Comparison of ENCODE assay signal across 8 cellular contexts in the genomic region with DNA sequence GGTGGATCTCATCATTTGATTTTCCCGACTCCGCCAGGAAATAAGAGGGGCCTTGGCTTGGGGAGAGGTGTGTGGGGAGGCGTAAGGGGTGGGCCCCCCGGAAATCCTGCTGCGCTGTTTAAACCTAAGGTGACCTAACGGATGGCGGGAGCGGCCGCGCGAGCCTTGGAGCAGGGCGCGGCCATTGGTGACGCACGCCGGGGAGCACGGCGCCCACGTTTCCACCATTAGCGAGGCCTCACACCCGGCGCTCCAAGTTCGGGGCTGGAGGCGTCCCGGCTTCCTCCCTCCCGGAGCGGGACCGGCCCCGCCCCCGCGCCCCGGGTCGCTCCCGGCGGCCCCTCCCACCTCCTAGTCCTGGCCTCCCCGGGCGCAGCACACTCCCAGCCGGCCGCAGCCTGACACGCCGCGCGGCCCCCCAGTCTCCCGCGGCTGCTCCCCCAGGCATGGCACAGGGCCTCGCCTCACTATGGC. TPM values are rescaled to one million over a fixed set of nuclear protein-coding genes. Genes with fewer than 3 reads are reported as not detected.
DNase-seq lines count a peak whose midpoint lies in the region; ATAC-seq and TF ChIP-seq lines count a peak whose summit lies in the region.

A gene (plus strand): TSS at position 354 of the 474 bp plus-strand sequence. CDS start 116 bp downstream, at position 470.

- peak; percentile 57 for ATAC-seq in HG03159 (IDR thresholded peaks at IDR 0.05; ENCODE audit: unreplicated experiment)
- peak; percentile 96 to 97 for ATAC-seq in lower lobe of right lung

- H3K9me3 ChIP-seq in duodenal mucosa (ENCODE audit: control insufficient read depth in 1 of 2, low read length in 2 of 2) (no peaks in the 10 kb centered on the region), lower lobe of right lung (no peaks in the 10 kb centered on the region)

- TF ChIP-seq CTCF in lower lobe of right lung (IDR thresholded peaks at IDR 0.05) = no peak

- in situ Hi-C loops in GM18951 (cut with MboI; ENCODE audit: low sequenced_read_pairs, unreplicated experiment) = no loop called here

- no peaks in the 10 kb centered on the region for H3K27me3 ChIP-seq in duodenal mucosa (ENCODE audit: control insufficient read depth in 1 of 2, insufficient read depth in 2 of 2, low read length in 2 of 2)
- H3K27me3 ChIP-seq in lower lobe of right lung (ENCODE audit: low read depth) = no peaks in the 10 kb centered on the region

- peak within 1 kb of the TSS; percentile 62 for H3K27ac ChIP-seq in duodenal mucosa (ENCODE audit: low read depth, low read length)
- H3K27ac ChIP-seq in lower lobe of right lung = peak within 1 kb of the TSS; percentile 76

- peaks cover 0 to 12% of the 10 kb centered on the region in 2 donors for H3K4me1 ChIP-seq in duodenal mucosa (ENCODE audit: control insufficient read depth in 1 of 2, insufficient read depth in 2 of 2, low read length in 2 of 2)
- H3K4me1 ChIP-seq in lower lobe of right lung = no peaks in the 10 kb centered on the region

- intact Hi-C loops in lower lobe of right lung (cut with DNase I) = no loop called here

- peak within 1 kb of the TSS; percentile 0 to 63 for H3K9ac ChIP-seq in duodenal mucosa (ENCODE audit: low read depth in 1 of 2, low read length in 2 of 2)

- peak; percentile 79 for DNase-seq in AG08396 (ENCODE audit: low spot score)
- DNase-seq in NCI-H510A treated with DMSO at 0.1 percent for 48 hours (lab: John Stamatoyannopoulos, UW) = peak; percentile 26
- peak; percentile 46 to 57 for DNase-seq in activated CD4-positive, alpha-beta T cell treated with anti-CD3 and anti-CD28 coated beads, Interleukin-2, amount 50 U/mL, for 4 hours
- peak; percentile 83 for DNase-seq in lower lobe of right lung
- DNase-seq in stimulated activated CD4-positive, alpha-beta T cell treated with anti-CD3 and anti-CD28 coated beads, TNF-alpha, amount 100 ng/mL, for 24 hours (ENCODE audit: low read depth in 3 of 3) = peak; percentile 10 to 67 (median 36)

- H3K4me3 ChIP-seq in duodenal mucosa (ENCODE audit: low read depth in 1 of 2, low read length in 2 of 2) (peak within 1 kb of the TSS; percentile 65), lower lobe of right lung (peak within 1 kb of the TSS; percentile 61)

- H3K36me3 ChIP-seq in duodenal mucosa (ENCODE audit: control insufficient read depth in 1 of 2, insufficient read depth in 2 of 2, low read length in 2 of 2) = no peaks in the 10 kb centered on the region
- H3K36me3 ChIP-seq in lower lobe of right lung = no peaks in the 10 kb centered on the region

- peak; percentile 43 for TF ChIP-seq POLR2A in GM18951 (IDR thresholded peaks at IDR 0.05; ENCODE audit: extremely low read depth, insufficient read depth, insufficient read length)

RNA-seq across cellular contexts. Expression of the gene that starts here (rescaled TPM):
- total RNA-seq in lower lobe of right lung = 53.7 TPM

Comparison
In these comparisons a context has a peak if more than half of its experiments do, and no peak if none do; other contexts are left out.
1. Peak in every context shown above with its lines: DNase-seq, ATAC-seq, H3K4me3 ChIP-seq and H3K27ac ChIP-seq.
2. DNase-seq: peak in every context shown above with its lines; median percentile 83 in lower lobe of right lung; 79 in AG08396; 52 in activated CD4-positive, alpha-beta T cell treated with anti-CD3 and anti-CD28 coated beads, Interleukin-2, amount 50 U/mL, for 4 hours; 36 in stimulated activated CD4-positive, alpha-beta T cell treated with anti-CD3 and anti-CD28 coated beads, TNF-alpha, amount 100 ng/mL, for 24 hours; 26 in NCI-H510A treated with DMSO at 0.1 percent for 48 hours.